ENCODE assay signal across 8 cellular contexts in genomic region chr17:68431661-68432071, GRCh38. TPM values are rescaled to one million over a fixed set of nuclear protein-coding genes. Genes with fewer than 3 reads are reported as not detected.
DNase-seq lines count a peak whose midpoint lies in the region; ATAC-seq, FAIRE-seq and TF ChIP-seq lines count a peak whose summit lies in the region.

No MANE protein-coding gene starts in this region.

- no peak for DNase-seq in right atrium auricular region (ENCODE audit: low spot score)
- no peak for DNase-seq in cardiac septum (ENCODE audit: low spot score)
- peak; percentile 45 for DNase-seq in PC-3
- no peak for DNase-seq in GM12878 (ENCODE audit: low read depth, low spot score)
- peak; percentile 54 for DNase-seq in osteocyte (ENCODE audit: extremely low spot score, unreplicated experiment)
- DNase-seq in left lobe of liver (ENCODE audit: low spot score), result no peak

- no peak for TF ChIP-seq CTCF in right atrium auricular region (IDR thresholded peaks at IDR 0.05)
- peak; percentile 70 for TF ChIP-seq CTCF in PC-3 (conservative IDR thresholded peaks at IDR 0.05; ENCODE audit: low read depth, low read length)
- peak; percentile 18 to 43 (median 32); a peak in 5 of 6 replicates for TF ChIP-seq CTCF in GM12878 (IDR thresholded peaks at IDR 0.05 in 2 of 3, conservative IDR thresholded peaks at IDR 0.05 in 1 of 3; ENCODE audit: control insufficient read depth in 2 of 3, extremely low read depth in 1 of 3, insufficient read depth in 1 of 3, low read depth in 3 of 3, low read length in 3 of 3)
- peak; percentile 40 for TF ChIP-seq CTCF in osteocyte (IDR thresholded peaks at IDR 0.05)

- H3K9me3 ChIP-seq in right atrium auricular region, result no peaks in the 10 kb centered on the region
- H3K9me3 ChIP-seq in PC-3 (ENCODE audit: low read length), result no peaks in the 10 kb centered on the region
- no peaks in the 10 kb centered on the region for H3K9me3 ChIP-seq in GM12878 (replicated peaks; ENCODE audit: control insufficient read depth, insufficient read depth, low read length)

- intact Hi-C loops in cardiac septum (cut with DNase I) (loop anchor here (10.0 kb wide), 1 partner anchor 257 kb away; no protein-coding TSS in a partner anchor), PC-3 (cut with micrococcal nuclease) (no loop called here), GM12878 (cut with micrococcal nuclease; ENCODE audit: unreplicated experiment) (no loop called here)

- TF ChIP-seq POLR2A in GM12878 (IDR thresholded peaks at IDR 0.05; ENCODE audit: low read depth, low read length), result no peak

- no peaks in the 10 kb centered on the region for H3K9me3 Mint-ChIP-seq in osteocyte (ENCODE audit: unreplicated experiment)

- H4K20me1 ChIP-seq in PC-3 (ENCODE audit: low read length) (no peaks in the 10 kb centered on the region), GM12878 (ENCODE audit: control insufficient read depth, insufficient read depth) (no peaks in the 10 kb centered on the region)

- H3K4me1 Mint-ChIP-seq in osteocyte (ENCODE audit: unreplicated experiment), result peaks cover 7% of the 10 kb centered on the region

- H3K4me1 ChIP-seq in right atrium auricular region (peaks cover 0 to 23% of the 10 kb centered on the region in 2 donors), PC-3 (ENCODE audit: insufficient read depth, low read length) (peaks cover 7% of the 10 kb centered on the region), GM12878 (ENCODE audit: control insufficient read depth, insufficient read depth, low read length) (peaks cover 7% of the 10 kb centered on the region)

- CTCF ChIA-PET in PC-3 (lab: Charles Lee), result no interaction called here
- CTCF ChIA-PET in GM12878 (lab: Yijun Ruan, JAX), result interaction anchor here (0.6 to 2.6 kb wide), 14 partner anchors 13 to 259 kb away, joined by 3 to 26 read pairs (median 4); partner anchors contain the start of gene ARSG

- ATAC-seq in PC-3, result no peak
- peak; percentile 29; the same call in 1 of the 3 replicates for ATAC-seq in GM12878
- ATAC-seq in GM21360 (IDR thresholded peaks at IDR 0.05; ENCODE audit: unreplicated experiment), result no peak
- ATAC-seq in HG02610 (IDR thresholded peaks at IDR 0.05; ENCODE audit: unreplicated experiment), result no peak
- no peak for ATAC-seq in left lobe of liver

- no peak overlapping the region for H3K4me3 Mint-ChIP-seq in osteocyte (ENCODE audit: unreplicated experiment)

- BruUV-seq in PC-3 (replicated peaks; lab: Mats Ljungman, UMichigan) (no TSS peak), GM12878 (replicated peaks; lab: Mats Ljungman, UMichigan) (no TSS peak)

- H3K4me3 ChIP-seq in right atrium auricular region, result no peak overlapping the region
- H3K4me3 ChIP-seq in PC-3 (ENCODE audit: low read length), result no peak overlapping the region
- no peak overlapping the region for H3K4me3 ChIP-seq in GM12878

- SMC1A ChIA-PET in GM12878 (lab: Charles Lee; ENCODE audit: uncharacterized antibody, unreplicated experiment), result interaction anchor here (0.7 to 16.5 kb wide), 7 partner anchors 9 to 167 kb away, joined by 3 to 288 read pairs (median 6); partner anchors contain the start of gene WIPI1

- POLR2A ChIA-PET in PC-3 (lab: Charles Lee; ENCODE audit: unreplicated experiment), result no interaction called here
- POLR2A ChIA-PET in GM12878 (lab: Charles Lee), result no interaction called here

- peaks cover 60% of the 10 kb centered on the region for H3K36me3 Mint-ChIP-seq in osteocyte (ENCODE audit: unreplicated experiment)

- H3K9me2 ChIP-seq in PC-3 (replicated peaks; ENCODE audit: low read length), result no peaks in the 10 kb centered on the region

- peak; percentile 34 for TF ChIP-seq RAD21 in GM12878 (IDR thresholded peaks at IDR 0.05; ENCODE audit: insufficient read depth, low read depth, low read length)

- RAD21 ChIA-PET in GM12878 (lab: Charles Lee; ENCODE audit: unreplicated experiment), result interaction anchor here (0.8 to 2.3 kb wide), 6 partner anchors 17 to 184 kb away, joined by 3 to 11 read pairs (median 4); partner anchors contain the start of genes AMZ2 and WIPI1

- H3K9ac ChIP-seq in PC-3 (ENCODE audit: low read length) (no peak overlapping the region), GM12878 (ENCODE audit: control insufficient read depth, insufficient read depth, low read length) (no peak overlapping the region)

- FAIRE-seq in GM12878 (lab: Jason Lieb, UNC), result no peak

- H3K79me2 ChIP-seq in PC-3 (ENCODE audit: low read length) (no peaks in the 10 kb centered on the region), GM12878 (ENCODE audit: control insufficient read depth, insufficient read depth, low read length) (no peaks in the 10 kb centered on the region)

- H3K4me2 ChIP-seq in PC-3 (ENCODE audit: low read length), result no peak overlapping the region
- H3K4me2 ChIP-seq in GM12878 (ENCODE audit: control insufficient read depth, insufficient read depth), result no peak overlapping the region

- in situ Hi-C loops in GM12878 (cut with MboI), result loop anchor here (10.0 kb wide), 1 partner anchor 167 kb away; no protein-coding TSS in a partner anchor

- H3K36me3 ChIP-seq in right atrium auricular region (peaks cover 95% of the 10 kb centered on the region), PC-3 (ENCODE audit: low read depth, low read length) (no peaks in the 10 kb centered on the region), GM12878 (ENCODE audit: control insufficient read depth in 2 of 2, insufficient read depth in 2 of 2, low read length in 1 of 2) (peaks cover 5 to 12% of the 10 kb centered on the region in 2 experiments; a peak in 3 of 4 replicates)

- H2AFZ ChIP-seq in PC-3 (ENCODE audit: low read length) (no peak overlapping the region), GM12878 (ENCODE audit: control insufficient read depth, low read depth, low read length) (no peak overlapping the region)

- peak overlapping the region; percentile 48 to 51 for H3K27ac ChIP-seq in right atrium auricular region
- no peak overlapping the region for H3K27ac ChIP-seq in PC-3 (ENCODE audit: low read length)
- no peak overlapping the region for H3K27ac ChIP-seq in GM12878 (ENCODE audit: control insufficient read depth, insufficient read depth)

- no peaks in the 10 kb centered on the region for H3K27me3 ChIP-seq in right atrium auricular region
- H3K27me3 ChIP-seq in PC-3 (ENCODE audit: low read length), result no peaks in the 10 kb centered on the region
- H3K27me3 ChIP-seq in GM12878 (replicated peaks in 1 of 2; ENCODE audit: control insufficient read depth in 2 of 2, insufficient read depth in 2 of 2, low read length in 1 of 2), result no peaks in the 10 kb centered on the region

- H3K27ac Mint-ChIP-seq in osteocyte (ENCODE audit: unreplicated experiment), result no peak overlapping the region

- no peaks in the 10 kb centered on the region for H3K27me3 Mint-ChIP-seq in osteocyte (ENCODE audit: unreplicated experiment)

- WGBS in GM12878 (ENCODE audit: insufficient coverage, insufficient replicate concordance, low lambda C conversion rate, missing lambda C conversion rate), result 46% methylated on average over 15 of the region's 15 CpGs

- TF ChIP-seq EP300 in GM12878 (IDR thresholded peaks at IDR 0.05; ENCODE audit: borderline replicate concordance in 1 of 2, control insufficient read depth in 1 of 2, low read depth in 2 of 2, low read length in 2 of 2), result no peak

- H3F3A ChIP-seq in PC-3 (ENCODE audit: low read length, unreplicated experiment), result no peaks in the 10 kb centered on the region

TF ChIP-seq in GM12878, 131 proteins besides CTCF, POLR2A, EP300 and RAD21:
- TF ChIP-seq SMC3 (IDR thresholded peaks at IDR 0.05; ENCODE audit: borderline replicate concordance, low read length) (peak; percentile 33; the same call in 1 of the 2 replicates), RFX5 (IDR thresholded peaks at IDR 0.05; ENCODE audit: low read depth, low read length) (0 out of 2 replicates have a peak, but pooled peaks have one; percentile 41), LARP7 (IDR thresholded peaks at IDR 0.05) (no peak), E2F8 (IDR thresholded peaks at IDR 0.05; ENCODE audit: low read depth, partially characterized antibody) (no peak), TCF12 (IDR thresholded peaks at IDR 0.05; ENCODE audit: low read depth, low read length) (no peak)

RNA-seq across cellular contexts. Expression of gene WIPI1, which starts 25.6 kb away (rescaled TPM):
- 10 to 100 TPM; 50.3 to 76.2 TPM for total RNA-seq in right atrium auricular region
- total RNA-seq in cardiac septum, result 148 TPM
- 19.6 and 20.2 TPM in 2 replicates for total RNA-seq in PC-3 (2014; rRNA removed)
- 19.9 and 25.9 TPM in 2 replicates for total RNA-seq in GM12878 (2013; cell fraction: nucleolus; rRNA removed)
- total RNA-seq in GM12878 (2014; rRNA removed), result 26.9 and 35.0 TPM in 2 replicates
- total RNA-seq in GM12878 (2014; rRNA removed; fragmentation: Illumina TruSeq; extraction: Trizol), result 25.5 and 26.8 TPM in 2 replicates
- total RNA-seq in GM12878 (2021), result 23.9 and 24.2 TPM in 2 replicates
- 16.3 TPM for polyA plus RNA-seq in GM12878 (2011; ENCODE audit: low read depth)
- 11.1 and 11.7 TPM in 2 replicates for polyA plus RNA-seq in GM12878 (2011; rRNA removed)
- 12.0 and 13.2 TPM in 2 replicates for polyA plus RNA-seq in GM12878 (2011; cell fraction: cytosol; rRNA removed)
- 10.7 and 12.1 TPM in 2 replicates for polyA plus RNA-seq in GM12878 (2011; cell fraction: nucleus; rRNA removed)
- polyA plus RNA-seq in GM12878 (2012), result 21.1 and 24.4 TPM in 2 replicates
- polyA plus RNA-seq in GM12878 (2014; fragmentation: Illumina TruSeq; extraction: Trizol), result 28.8 and 34.6 TPM in 2 replicates
- polyA plus RNA-seq in GM12878 (2014; fragmentation: Nextera tagmentation; extraction: Ambion mirVana), result 1 to 10 TPM; 6.5 to 7.1 TPM
- polyA plus RNA-seq in GM12878 (2014; rRNA removed), result 26.0 and 37.7 TPM in 2 replicates
- 10 to 100 TPM; 39.1 to 44.5 TPM for polyA plus RNA-seq in GM12878 (2016; fragmentation: Nextera tagmentation; extraction: Ambion mirVana)
- 13.0 and 14.8 TPM in 2 replicates for polyA minus RNA-seq in GM12878 (2011; rRNA and poly(A)+ RNA removed)
- 3.6 and 5.4 TPM in 2 replicates for polyA minus RNA-seq in GM12878 (2011; cell fraction: cytosol; rRNA and poly(A)+ RNA removed)
- 6.2 and 8.6 TPM in 2 replicates for polyA minus RNA-seq in GM12878 (2011; cell fraction: nucleus; rRNA and poly(A)+ RNA removed)
- total RNA-seq in osteocyte, result 74.5 and 78.1 TPM in 2 replicates
- 24.9 TPM for total RNA-seq in left lobe of liver

Comparison
In these comparisons a context has a peak if more than half of its experiments do, and no peak if none do; other contexts are left out.
1. DNase-seq: peak in PC-3 (single experiment) and osteocyte (single experiment); none in right atrium auricular region (single experiment), cardiac septum (single experiment), GM12878 (single experiment) and left lobe of liver (single experiment).
2. H3K27ac ChIP-seq: peak in right atrium auricular region (2 of 2); none in PC-3 (single experiment) and GM12878 (single experiment).
3. CTCF ChIP-seq: peak in PC-3 (single experiment), GM12878 (3 of 3) and osteocyte (single experiment); none in right atrium auricular region (0 of 2).